Comparison of ENCODE assay signal across 1 cellular context in genomic region chr16:75584108-75584507, GRCh38.
TF ChIP-seq lines count a peak whose summit lies in the region.

No MANE protein-coding gene starts in this region.

TF ChIP-seq in HepG2, 621 proteins besides CTCF, POLR2A, EP300 and RAD21:
- TF ChIP-seq ZNF564 (CRISPR knock-in tag; IDR thresholded peaks at IDR 0.05) (no peak), ZNF569 (CRISPR knock-in tag; IDR thresholded peaks at IDR 0.05; ENCODE audit: borderline replicate concordance) (no peak), ZNF747 (CRISPR knock-in tag; IDR thresholded peaks at IDR 0.05; ENCODE audit: borderline replicate concordance) (no peak), ZFX (CRISPR knock-in tag; IDR thresholded peaks at IDR 0.05; ENCODE audit: low read depth) (no peak), MIER2 (CRISPR knock-in tag; IDR thresholded peaks at IDR 0.05) (no peak), BRD4 (CRISPR knock-in tag; IDR thresholded peaks at IDR 0.05) (no peak), REL (CRISPR knock-in tag; conservative IDR thresholded peaks at IDR 0.05) (no peak), ZNF598 (CRISPR knock-in tag; IDR thresholded peaks at IDR 0.05; ENCODE audit: borderline replicate concordance) (no peak), MAZ (IDR thresholded peaks at IDR 0.05; ENCODE audit: borderline replicate concordance, low read depth, low read length) (no peak), MAZ (CRISPR knock-in tag; IDR thresholded peaks at IDR 0.05; ENCODE audit: low read depth) (no peak), TAF15 (IDR thresholded peaks at IDR 0.05; ENCODE audit: low read depth, low read length, poor library complexity, severe bottlenecking) (no peak), THAP8 (CRISPR knock-in tag; IDR thresholded peaks at IDR 0.05; ENCODE audit: borderline replicate concordance) (no peak), ZNF577 (CRISPR knock-in tag; IDR thresholded peaks at IDR 0.05; ENCODE audit: borderline replicate concordance, low read depth) (no peak), ZNF720 (CRISPR knock-in tag; IDR thresholded peaks at IDR 0.05) (no peak), HNRNPL (IDR thresholded peaks at IDR 0.05; ENCODE audit: low read depth, low read length) (no peak), DDIT3 (CRISPR knock-in tag; IDR thresholded peaks at IDR 0.05) (no peak), HINFP (CRISPR knock-in tag; IDR thresholded peaks at IDR 0.05; ENCODE audit: low read depth) (no peak), HNRNPK (IDR thresholded peaks at IDR 0.05; ENCODE audit: low read depth, low read length, poor library complexity, severe bottlenecking) (no peak)
